In the genomic region with DNA sequence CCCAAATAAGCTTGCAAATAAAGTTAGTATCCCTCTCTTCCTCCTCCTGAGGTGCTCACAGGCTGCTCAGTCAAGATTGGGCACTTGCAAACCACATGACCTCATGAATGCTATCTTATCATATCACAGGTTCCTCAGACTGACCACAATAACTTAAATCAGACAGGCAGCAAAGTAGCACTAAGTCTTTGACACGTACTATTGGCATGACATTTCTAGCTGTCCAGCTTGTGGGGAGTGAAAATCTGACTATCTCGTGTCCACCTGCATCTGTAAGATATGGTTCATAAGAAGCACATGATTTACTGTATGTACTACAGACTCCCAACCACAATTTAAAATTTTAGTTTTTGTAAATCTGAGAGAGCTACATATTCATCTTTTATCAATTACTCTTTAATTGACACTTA, we compare ENCODE assay signal across 21 cellular contexts. TPM values are rescaled to one million over a fixed set of nuclear protein-coding genes. Genes with fewer than 3 reads are reported as not detected.
DNase-seq lines count a peak whose midpoint lies in the region; ATAC-seq and TF ChIP-seq lines count a peak whose summit lies in the region.
"Had no signal": no experiment of that assay in that cellular context is flagged by ENCODE, and none has a peak within 500 bp of the region (broad histone marks: within the 10 kb centered on the region; RNA-seq: fewer than 3 reads in every experiment).

No MANE protein-coding gene starts in this region.

- intact Hi-C loops in activated CD8-positive, alpha-beta T cell treated with anti-CD3 and anti-CD28 coated beads for 36 hours (cut with micrococcal nuclease), result no loop called here
- intact Hi-C loops in ovary (cut with DNase I), result no loop called here
- intact Hi-C loops in psoas muscle (cut with DNase I), result no loop called here

- H3K27ac Mint-ChIP-seq in activated CD8-positive, alpha-beta T cell treated with anti-CD3 and anti-CD28 coated beads for 36 hours, result peak overlapping the region; percentile 56
- H3K27ac Mint-ChIP-seq: CD8-positive, alpha-beta T cell had no signal

- ATAC-seq in activated CD8-positive, alpha-beta T cell treated with anti-CD3 and anti-CD28 coated beads for 36 hours, result peak; percentile 63
- no peak for ATAC-seq in psoas muscle
- no peak for ATAC-seq in HG03135 (IDR thresholded peaks at IDR 0.05; ENCODE audit: unreplicated experiment)
- ATAC-seq: CD8-positive, alpha-beta T cell had no signal

- H3K9me3 Mint-ChIP-seq in activated CD8-positive, alpha-beta T cell treated with anti-CD3 and anti-CD28 coated beads for 36 hours, result peaks cover 2% of the 10 kb centered on the region
- H3K9me3 Mint-ChIP-seq: CD8-positive, alpha-beta T cell had no signal

- peaks cover 75% of the 10 kb centered on the region for H3K36me3 Mint-ChIP-seq in activated CD8-positive, alpha-beta T cell treated with anti-CD3 and anti-CD28 coated beads for 36 hours (ENCODE audit: low read depth)
- H3K36me3 Mint-ChIP-seq: CD8-positive, alpha-beta T cell had no signal

- POLR2A ChIA-PET in activated CD8-positive, alpha-beta T cell treated with anti-CD3 and anti-CD28 coated beads for 36 hours (lab: Charles Lee), result interaction anchor here (1.0 to 1.3 kb wide), 3 partner anchors 9 to 59 kb away, joined by 3 to 4 read pairs (median 4); no protein-coding TSS in a partner anchor

- TF ChIP-seq CTCF in activated CD8-positive, alpha-beta T cell treated with anti-CD3 and anti-CD28 coated beads for 36 hours (IDR thresholded peaks at IDR 0.05), result no peak
- no peak for TF ChIP-seq CTCF in ovary (IDR thresholded peaks at IDR 0.05)
- no peak for TF ChIP-seq CTCF in psoas muscle (IDR thresholded peaks at IDR 0.05)

- H3K4me3 ChIP-seq in Jurkat, Clone E6-1 (ENCODE audit: low read length), result no peak overlapping the region
- no peak overlapping the region for H3K4me3 ChIP-seq in ovary
- H3K4me3 ChIP-seq in psoas muscle, result no peak overlapping the region
- H3K4me3 ChIP-seq: Peyer's patch, uterus had no signal

- WGBS in ovary, 3 donors, result 86 to 90% (median 86%) methylated on average over 2 of the region's 2 CpGs
- 90 to 95% (median 91%) methylated on average over 2 of the region's 2 CpGs for WGBS in psoas muscle, 3 donors

- H3K9me3 ChIP-seq in ovary (no peaks in the 10 kb centered on the region), psoas muscle (no peaks in the 10 kb centered on the region)
- H3K9me3 ChIP-seq: Peyer's patch, uterus had no signal

- H3K4me1 ChIP-seq in ovary (ENCODE audit: insufficient read depth) (no peaks in the 10 kb centered on the region), psoas muscle (no peaks in the 10 kb centered on the region)
- H3K4me1 ChIP-seq: Peyer's patch, uterus had no signal

- no peaks in the 10 kb centered on the region for H3K27me3 Mint-ChIP-seq in activated CD8-positive, alpha-beta T cell treated with anti-CD3 and anti-CD28 coated beads for 36 hours

- H3K27me3 ChIP-seq in ovary (no peaks in the 10 kb centered on the region), psoas muscle (ENCODE audit: insufficient read depth in 3 of 3, low read length in 2 of 3) (no peaks in the 10 kb centered on the region)
- H3K27me3 ChIP-seq: Peyer's patch, uterus had no signal

- CTCF ChIA-PET in activated CD8-positive, alpha-beta T cell treated with anti-CD3 and anti-CD28 coated beads for 36 hours (lab: Charles Lee), result no interaction called here

- no peak overlapping the region for H3K4me3 Mint-ChIP-seq in activated CD8-positive, alpha-beta T cell treated with anti-CD3 and anti-CD28 coated beads for 36 hours
- H3K4me3 Mint-ChIP-seq: CD8-positive, alpha-beta T cell had no signal

- TF ChIP-seq POLR2A in erythroblast (IDR thresholded peaks at IDR 0.05; ENCODE audit: low read length) (no peak), ovary (IDR thresholded peaks at IDR 0.05) (no peak)

- H3K4me1 Mint-ChIP-seq in activated CD8-positive, alpha-beta T cell treated with anti-CD3 and anti-CD28 coated beads for 36 hours (ENCODE audit: low read depth), result peaks cover 54% of the 10 kb centered on the region

- H3K36me3 ChIP-seq in ovary, result no peaks in the 10 kb centered on the region
- no peaks in the 10 kb centered on the region for H3K36me3 ChIP-seq in psoas muscle (ENCODE audit: insufficient read depth in 1 of 2, low read depth in 1 of 2)
- H3K36me3 ChIP-seq: Peyer's patch, uterus had no signal

- TF ChIP-seq EP300 in ovary (IDR thresholded peaks at IDR 0.05), result no peak

- peak; percentile 99 for DNase-seq in CMK (ENCODE audit: low read depth)
- DNase-seq in Jurkat, Clone E6-1 (ENCODE audit: low read depth, low spot score), result peak; percentile 18
- no peak for DNase-seq in activated CD8-positive, alpha-beta T cell treated with anti-CD3 and anti-CD28 coated beads for 36 hours
- peak; percentile 48 to 87 for DNase-seq in erythroblast (lab: John Stamatoyannopoulos, UW)
- DNase-seq in NCI-H128 (lab: John Stamatoyannopoulos, UW; ENCODE audit: unreplicated experiment), result no peak
- DNase-seq in ovary, result no peak
- no peak for DNase-seq in psoas muscle
- DNase-seq: activated T-cell treated with anti-CD3 and anti-CD28 coated beads, Interleukin-2, amount 50 U/mL, for 48 hours; amniotic stem cell; CD8-positive, alpha-beta T cell; cerebellar nuclear complex; NCI-H1436; NCI-H2171 treated with DMSO at 0.1 percent for 48 hours; NCI-H82; Peyer's patch; stimulated activated CD4-positive, alpha-beta T cell treated with anti-CD3 and anti-CD28 coated beads, Interleukin-4, amount 100 ng/mL, for 24 hours; T-helper 9 cell; uterus had no signal

- H3K27ac ChIP-seq in ovary, result no peak overlapping the region
- H3K27ac ChIP-seq in psoas muscle, result no peak overlapping the region
- H3K27ac ChIP-seq: KMS-11, Peyer's patch, uterus had no signal

RNA-seq across cellular contexts. Expression of a gene that starts 58.0 kb away (rescaled TPM):
- polyA plus RNA-seq in Jurkat, Clone E6-1 (2012; ENCODE audit: insufficient read depth, insufficient read length), result 16.7 TPM
- 10 to 100 TPM; 54.3 to 55.3 TPM for total RNA-seq in activated CD8-positive, alpha-beta T cell treated with anti-CD3 and anti-CD28 coated beads for 36 hours
- total RNA-seq in ovary (under 1 TPM in 6 of 7 donors, not detected in 1; 0.12 to 0.67 (median 0.33) TPM), psoas muscle (under 1 TPM in 3 of 4 donors, not detected in 1; 0.17 to 0.36 (median 0.20) TPM)
- polyA plus RNA-seq in ovary (under 1 TPM; 0.16 to 0.92 TPM), psoas muscle (under 1 TPM in 2 of 3 donors, not detected in 1; 0.01 to 0.05 TPM)
- total RNA-seq: lung microvascular endothelial cell had no signal

Comparison
In these comparisons a context has a peak if more than half of its experiments do, and no peak if none do; other contexts are left out.
1. DNase-seq: peak in CMK (single experiment), Jurkat, Clone E6-1 (single experiment) and erythroblast (2 of 2); none in activated CD8-positive, alpha-beta T cell treated with anti-CD3 and anti-CD28 coated beads for 36 hours (single experiment), NCI-H128 (single experiment), ovary (0 of 5) and psoas muscle (0 of 2).
2. RNA of a gene that starts 58.0 kb away (total RNA-seq): 54.3 to 55.3 TPM in activated CD8-positive, alpha-beta T cell treated with anti-CD3 and anti-CD28 coated beads for 36 hours; 0.12 to 0.67 TPM in ovary and 0.17 to 0.36 TPM in psoas muscle; every median in the first group is over 10 times any median in the second.